Comparison of ENCODE assay signal across 20 cellular contexts in the genomic region with DNA sequence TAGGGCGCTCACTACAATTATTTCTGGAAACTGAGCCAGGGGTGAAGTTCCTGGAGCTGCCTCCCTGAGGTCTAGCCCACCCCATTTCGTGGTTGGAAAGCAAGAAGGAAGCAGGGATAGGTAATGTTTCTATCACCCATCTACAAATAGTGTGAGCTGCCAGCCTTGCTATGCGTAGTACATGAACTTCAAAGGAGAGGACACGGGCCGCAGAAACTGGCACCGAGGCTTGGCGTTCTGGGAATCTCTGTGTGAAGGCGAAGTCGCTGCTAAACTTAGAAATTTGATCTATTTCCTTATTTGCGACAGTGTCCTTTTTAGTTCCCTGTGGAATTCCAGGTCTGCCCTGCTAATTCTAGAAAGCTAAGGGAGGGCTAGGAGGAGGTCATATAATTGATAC. TPM values are rescaled to one million over a fixed set of nuclear protein-coding genes. Genes with fewer than 3 reads are reported as not detected.
DNase-seq lines count a peak whose midpoint lies in the region; ATAC-seq and TF ChIP-seq lines count a peak whose summit lies in the region.
"Had no signal": no experiment of that assay in that cellular context is flagged by ENCODE, and none has a peak within 500 bp of the region (broad histone marks: within the 10 kb centered on the region; RNA-seq: fewer than 3 reads in every experiment).

No MANE protein-coding gene starts in this region.

- no peak overlapping the region for H4K8ac ChIP-seq in mesenchymal stem cell (ENCODE audit: low read length)

- H2BK15ac ChIP-seq in mesenchymal stem cell (ENCODE audit: low read depth, poor library complexity, severe bottlenecking): peak overlapping the region; percentile 30

- 0 out of 2 replicates have a peak overlapping the region, but pooled peaks have one; percentile 52 for H2AFZ ChIP-seq in GM23338
- no peak overlapping the region for H2AFZ ChIP-seq in mesenchymal stem cell (ENCODE audit: low read depth, low read length)
- H2AFZ ChIP-seq: PC-9 had no signal

- H3K4me1 Mint-ChIP-seq in GM23338: peaks cover 25% of the 10 kb centered on the region

- H4K91ac ChIP-seq in mesenchymal stem cell (ENCODE audit: low read length): no peak overlapping the region

- H3K79me2 ChIP-seq in GM23338 (replicated peaks; ENCODE audit: insufficient read depth): no peaks in the 10 kb centered on the region

- H3K4me3 ChIP-seq in GM23338: no peak overlapping the region
- H3K4me3 ChIP-seq in Peyer's patch: no peak overlapping the region
- H3K4me3 ChIP-seq in mesenchymal stem cell (ENCODE audit: insufficient read depth in 1 of 2, low read depth in 1 of 2, low read length in 2 of 2): no peak overlapping the region
- no peak overlapping the region for H3K4me3 ChIP-seq in thyroid gland (replicated peaks in 1 of 3)
- H3K4me3 ChIP-seq: GM12878, PC-9 had no signal

- H2AK5ac ChIP-seq in mesenchymal stem cell (ENCODE audit: low read length, severe bottlenecking): peak overlapping the region; percentile 24

- no peak overlapping the region for H3K23ac ChIP-seq in mesenchymal stem cell (ENCODE audit: low read length in 2 of 2)

- peaks cover 8% of the 10 kb centered on the region; the same call in 1 of the 2 replicates for H3K9me2 ChIP-seq in GM23338 (ENCODE audit: insufficient read depth)

- no peak overlapping the region for H3K4me3 Mint-ChIP-seq in GM23338
- H3K4me3 Mint-ChIP-seq: endodermal cell; HFFc6; natural killer cell treated with Interleukin-12 subunit alpha and Interleukin-12 subunit beta and Interleukin-15 and Interleukin-18, amount 100 ng/mL, for 72 hours; T-helper 1 cell treated with Interleukin-12 subunit alpha and Interleukin-12 subunit beta and Interleukin-4 antibody, amounts not matched to agents 30 μg/mL and 1 μg/mL, for 36 hours had no signal

- H3K4me2 ChIP-seq in GM23338: peak overlapping the region; percentile 51
- no peak overlapping the region for H3K4me2 ChIP-seq in mesenchymal stem cell (ENCODE audit: low read length, poor library complexity, severe bottlenecking)
- H3K4me2 ChIP-seq: PC-9 had no signal

- WGBS in mesenchymal stem cell: 86% methylated on average over 10 of the region's 10 CpGs
- 62 to 81% methylated on average over 10 of the region's 10 CpGs for WGBS in thyroid gland, 2 donors

- peaks cover 6% of the 10 kb centered on the region; the same call in 1 of the 3 replicates for H3K9me3 Mint-ChIP-seq in GM23338
- H3K9me3 Mint-ChIP-seq: activated naive CD8-positive, alpha-beta T cell treated with anti-CD3 and anti-CD28 coated beads, Interleukin-2, amount 10 ng/mL, durations not matched to agents 7 days and 5 days; natural killer cell treated with Interleukin-12 subunit alpha and Interleukin-12 subunit beta and Interleukin-15 and Interleukin-18, amount 100 ng/mL, for 72 hours; T-helper 1 cell treated with Interleukin-12 subunit alpha and Interleukin-12 subunit beta and Interleukin-4 antibody, amounts not matched to agents 30 μg/mL and 1 μg/mL, for 36 hours had no signal

- no peaks in the 10 kb centered on the region for H3K36me3 ChIP-seq in GM23338 (ENCODE audit: insufficient read depth)
- no peaks in the 10 kb centered on the region for H3K36me3 ChIP-seq in Peyer's patch
- H3K36me3 ChIP-seq in mesenchymal stem cell (ENCODE audit: control insufficient read depth in 1 of 2, insufficient read depth in 2 of 2, low read depth in 1 of 2, low read length in 2 of 2): no peaks in the 10 kb centered on the region
- no peaks in the 10 kb centered on the region for H3K36me3 ChIP-seq in thyroid gland

- intact Hi-C loops in thyroid gland (cut with DNase I): no loop called here

- TF ChIP-seq CTCF in GM23338 (conservative IDR thresholded peaks at IDR 0.05; ENCODE audit: low read depth in 2 of 2) (no peak), Peyer's patch (IDR thresholded peaks at IDR 0.05) (no peak), thyroid gland (IDR thresholded peaks at IDR 0.05) (no peak)

- no peaks in the 10 kb centered on the region for H3F3A ChIP-seq in GM23338 (replicated peaks; ENCODE audit: low read depth)

- H2BK5ac ChIP-seq in mesenchymal stem cell (ENCODE audit: low read depth, low read length, poor library complexity, severe bottlenecking): no peak overlapping the region

- no peaks in the 10 kb centered on the region for H4K20me1 ChIP-seq in GM23338 (replicated peaks; ENCODE audit: insufficient read depth)

- H3K79me1 ChIP-seq in mesenchymal stem cell (replicated peaks; ENCODE audit: low read length, poor library complexity, severe bottlenecking): no peaks in the 10 kb centered on the region

- no peak overlapping the region for H3K27ac Mint-ChIP-seq in GM23338
- H3K27ac Mint-ChIP-seq: activated naive CD8-positive, alpha-beta T cell treated with anti-CD3 and anti-CD28 coated beads, Interleukin-2, amount 10 ng/mL, durations not matched to agents 7 days and 5 days; endodermal cell; HFFc6; natural killer cell treated with Interleukin-12 subunit alpha and Interleukin-12 subunit beta and Interleukin-15 and Interleukin-18, amount 100 ng/mL, for 72 hours had no signal

- H3K27ac ChIP-seq in GM23338 (ENCODE audit: low read depth) (no peak overlapping the region), Peyer's patch (peak overlapping the region in 3 of 4 donors; percentile 8 to 85 (median 75)), mesenchymal stem cell (ENCODE audit: low read length, poor library complexity, severe bottlenecking) (no peak overlapping the region), thyroid gland (peak overlapping the region; percentile 18 to 46 (median 35))
- H3K27ac ChIP-seq: PC-9, VCaP had no signal

- no peak for TF ChIP-seq POLR2A in Peyer's patch (IDR thresholded peaks at IDR 0.05)
- TF ChIP-seq POLR2A in thyroid gland (IDR thresholded peaks at IDR 0.05): no peak

- H2BK120ac ChIP-seq in mesenchymal stem cell (ENCODE audit: low read depth, low read length): peak overlapping the region; percentile 8

- no peak for DNase-seq in GM23338 (ENCODE audit: low spot score)
- no peak for DNase-seq in Peyer's patch
- DNase-seq in mesenchymal stem cell: no peak
- peak; percentile 21 to 47 for DNase-seq in thyroid gland
- no peak for DNase-seq in NCI-H2107 treated with DMSO at 0.1 percent for 48 hours (lab: John Stamatoyannopoulos, UW; ENCODE audit: unreplicated experiment)
- DNase-seq: activated naive CD8-positive, alpha-beta T cell treated with anti-CD3 and anti-CD28 coated beads, Interleukin-2, amount 10 ng/mL, durations not matched to agents 7 days and 5 days; endodermal cell; HFFc6; Karpas-422; NCI-H1092; NCI-H2029 treated with DMSO at 0.1 percent for 48 hours; NCI-H446 treated with DMSO at 0.1 percent for 48 hours; PC-9; stimulated activated CD4-positive, alpha-beta T cell treated with anti-CD3 and anti-CD28 coated beads, Interleukin-1b, Interleukin-23, amount 100 ng/mL, for 48 hours had no signal

- H3K27me3 Mint-ChIP-seq in GM23338 (ENCODE audit: insufficient read depth, low read depth, poor library complexity): peaks cover 7% of the 10 kb centered on the region
- H3K27me3 Mint-ChIP-seq: activated naive CD8-positive, alpha-beta T cell treated with anti-CD3 and anti-CD28 coated beads, Interleukin-2, amount 10 ng/mL, durations not matched to agents 7 days and 5 days had no signal

- no peaks in the 10 kb centered on the region for H3K9me3 ChIP-seq in Peyer's patch
- H3K9me3 ChIP-seq in mesenchymal stem cell (ENCODE audit: control insufficient read depth, low read length): no peaks in the 10 kb centered on the region
- no peaks in the 10 kb centered on the region for H3K9me3 ChIP-seq in thyroid gland

- no peak overlapping the region for H3K18ac ChIP-seq in mesenchymal stem cell (ENCODE audit: low read depth in 1 of 2, low read length in 2 of 2)

- no peak overlapping the region for H3K14ac ChIP-seq in mesenchymal stem cell (ENCODE audit: low read length in 2 of 2)

- H3K27me3 ChIP-seq in GM23338 (ENCODE audit: insufficient read depth) (no peaks in the 10 kb centered on the region), Peyer's patch (no peaks in the 10 kb centered on the region), mesenchymal stem cell (ENCODE audit: control insufficient read depth in 1 of 2, insufficient read depth in 1 of 2, low read length in 2 of 2) (peaks cover 0 to 3% of the 10 kb centered on the region in 2 experiments), thyroid gland (no peaks in the 10 kb centered on the region)

- no peak overlapping the region for H3K4ac ChIP-seq in mesenchymal stem cell (ENCODE audit: low read depth in 1 of 2, low read length in 2 of 2)

- H3K36me3 Mint-ChIP-seq in GM23338 (ENCODE audit: low read depth): peaks cover 7% of the 10 kb centered on the region; the same call in 2 of the 3 replicates
- H3K36me3 Mint-ChIP-seq: natural killer cell treated with Interleukin-12 subunit alpha and Interleukin-12 subunit beta and Interleukin-15 and Interleukin-18, amount 100 ng/mL, for 72 hours had no signal

- H3K9ac ChIP-seq in mesenchymal stem cell (ENCODE audit: low read length): no peak overlapping the region

- H2BK12ac ChIP-seq in mesenchymal stem cell (ENCODE audit: low read length in 2 of 2): no peak overlapping the region

- H3K4me1 ChIP-seq in GM23338 (ENCODE audit: insufficient read depth) (peaks cover 29% of the 10 kb centered on the region), Peyer's patch (peaks cover 0 to 42% (median 6%) of the 10 kb centered on the region in 4 donors), mesenchymal stem cell (ENCODE audit: control insufficient read depth, insufficient read depth, low read depth, low read length) (peaks cover 8% of the 10 kb centered on the region), thyroid gland (peaks cover 0 to 14% of the 10 kb centered on the region in 2 donors)

- ATAC-seq in GM23338 (no peak), GM21367 (IDR thresholded peaks at IDR 0.05; ENCODE audit: unreplicated experiment) (no peak), HG02884 (IDR thresholded peaks at IDR 0.05; ENCODE audit: unreplicated experiment) (no peak)
- ATAC-seq: GM12878; natural killer cell treated with Interleukin-12 subunit alpha and Interleukin-12 subunit beta and Interleukin-15 and Interleukin-18, amount 100 ng/mL, for 72 hours had no signal

TF ChIP-seq in GM23338, 12 proteins besides CTCF, POLR2A, EP300 and RAD21 (continues in another document):
- no peak for TF ChIP-seq EZH2 (IDR thresholded peaks at IDR 0.05; ENCODE audit: low read depth, unreplicated experiment)
- no peak for TF ChIP-seq POLR2AphosphoS5 (IDR thresholded peaks at IDR 0.05; ENCODE audit: low read depth)

RNA-seq across cellular contexts. Expression of a gene that starts 49.6 kb away (rescaled TPM):
- total RNA-seq in GM23338 (2014; rRNA removed; shearing (Covaris generic)): 64.1 and 80.7 TPM in 2 replicates
- polyA plus RNA-seq in GM23338 (2016; fragmentation: Nextera tagmentation; extraction: Ambion mirVana): 150 TPM in 2 replicates
- total RNA-seq in Peyer's patch (10 to 100 TPM; 25.7 to 43.0 (median 29.6) TPM), thyroid gland (10 to 100 TPM; 32.3 to 53.5 (median 43.5) TPM)
- polyA plus RNA-seq in mesenchymal stem cell (2013, experiment 1 of 2): 33.9 TPM
- 34.1 TPM for polyA plus RNA-seq in mesenchymal stem cell (2013, experiment 2 of 2)

Comparison
In these comparisons a context has a peak if more than half of its experiments do, and no peak if none do; other contexts are left out.
1. DNase-seq: peak in thyroid gland (2 of 2); none in GM23338 (single experiment), Peyer's patch (0 of 3), mesenchymal stem cell (single experiment) and NCI-H2107 treated with DMSO at 0.1 percent for 48 hours (single experiment).
2. H3K27ac ChIP-seq: peak in Peyer's patch (3 of 4) and thyroid gland (3 of 3); none in GM23338 (single experiment) and mesenchymal stem cell (single experiment).